ENCODE assay signal across 1 cellular context in genomic region chr12:108561852-108562347, GRCh38.
TF ChIP-seq lines count a peak whose summit lies in the region.

No MANE protein-coding gene starts in this region.

TF ChIP-seq in HepG2, 621 proteins besides CTCF, POLR2A, EP300 and RAD21:
- TF ChIP-seq ZNF292 (CRISPR knock-in tag; IDR thresholded peaks at IDR 0.05; ENCODE audit: borderline replicate concordance, low read depth) (0 out of 2 replicates have a peak, but pooled peaks have one; percentile 13), PITX1 (CRISPR knock-in tag; IDR thresholded peaks at IDR 0.05) (peak; percentile 15; the same call in 1 of the 2 replicates), ZNF124 (CRISPR knock-in tag; IDR thresholded peaks at IDR 0.05) (no peak), ZNF138 (CRISPR knock-in tag; IDR thresholded peaks at IDR 0.05; ENCODE audit: low read depth) (0 out of 2 replicates have a peak, but pooled peaks have one; percentile 16), ATAD3A (CRISPR knock-in tag; IDR thresholded peaks at IDR 0.05) (no peak), ZNF362 (CRISPR knock-in tag; IDR thresholded peaks at IDR 0.05; ENCODE audit: borderline replicate concordance) (0 out of 2 replicates have a peak, but pooled peaks have one; percentile 12), ZNF761 (CRISPR knock-in tag; conservative IDR thresholded peaks at IDR 0.05) (0 out of 2 replicates have a peak, but pooled peaks have one; percentile 33), ZKSCAN1 (IDR thresholded peaks at IDR 0.05; ENCODE audit: low read length) (peak; percentile 87), ZNF343 (CRISPR knock-in tag; IDR thresholded peaks at IDR 0.05) (0 out of 2 replicates have a peak, but pooled peaks have one; percentile 8), ZSCAN30 (CRISPR knock-in tag; IDR thresholded peaks at IDR 0.05) (peak; percentile 59; the same call in 1 of the 2 replicates), ZFP41 (CRISPR knock-in tag; IDR thresholded peaks at IDR 0.05; ENCODE audit: borderline replicate concordance) (no peak), CEBPB (IDR thresholded peaks at IDR 0.05; ENCODE audit: borderline replicate concordance, low read depth, low read length) (peak; percentile 9; the same call in 1 of the 2 replicates), NAIF1 (CRISPR knock-in tag; IDR thresholded peaks at IDR 0.05; ENCODE audit: borderline replicate concordance) (peak; percentile 34; the same call in 1 of the 2 replicates), ZNF747 (CRISPR knock-in tag; IDR thresholded peaks at IDR 0.05; ENCODE audit: borderline replicate concordance) (peak; percentile 40; the same call in 1 of the 2 replicates), ZNF7 (CRISPR knock-in tag; IDR thresholded peaks at IDR 0.05) (no peak), ZFP91 (CRISPR knock-in tag; IDR thresholded peaks at IDR 0.05; ENCODE audit: borderline replicate concordance) (no peak; the same call in 1 of the 2 replicates), CENPT (CRISPR knock-in tag; IDR thresholded peaks at IDR 0.05; ENCODE audit: low read depth) (0 out of 2 replicates have a peak, but pooled peaks have one; percentile 15), NR2C2 (CRISPR knock-in tag; IDR thresholded peaks at IDR 0.05; ENCODE audit: borderline replicate concordance) (no peak), ZFP36L1 (CRISPR knock-in tag; IDR thresholded peaks at IDR 0.05) (peak; percentile 77; the same call in 1 of the 2 replicates), ZNF615 (CRISPR knock-in tag; IDR thresholded peaks at IDR 0.05; ENCODE audit: borderline replicate concordance) (0 out of 2 replicates have a peak, but pooled peaks have one; percentile 39), SMAD9 (CRISPR knock-in tag; IDR thresholded peaks at IDR 0.05) (no peak), RFX1 (IDR thresholded peaks at IDR 0.05) (no peak)
TF ChIP-seq in HepG2: peak in this region for 14.
